Comparison of ENCODE assay signal across 35 cellular contexts in the genomic region with DNA sequence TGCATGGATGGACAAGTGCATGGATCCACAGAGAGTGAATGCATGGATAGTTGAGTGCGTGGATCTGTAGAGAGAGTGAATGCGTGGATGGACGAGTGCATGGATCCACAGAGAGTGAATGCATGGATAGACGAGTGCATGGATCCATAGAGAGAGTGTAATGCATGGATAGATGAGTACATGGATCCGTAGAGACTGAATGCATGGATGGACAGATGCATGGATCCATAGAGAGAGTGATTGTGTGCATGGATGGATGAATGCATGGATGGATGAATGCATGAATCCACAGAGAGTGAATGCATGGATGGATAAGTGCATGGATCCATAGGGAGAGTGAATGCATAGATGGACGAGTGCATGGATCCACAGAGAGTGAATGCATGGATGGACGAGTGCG.
"Had no signal": no experiment of that assay in that cellular context is flagged by ENCODE, and none has a peak within 500 bp of the region (broad histone marks: within the 10 kb centered on the region; RNA-seq: fewer than 3 reads in every experiment).

No MANE protein-coding gene starts in this region.

- FAIRE-seq: frontal cortex, TTC549 had no signal

- DNase-seq: activated B cell treated with CpG ODN at 0.5 μM for 24 hours; activated CD4-positive, alpha-beta memory T cell treated with anti-CD3 and anti-CD28 coated beads for 36 hours; activated CD4-positive, alpha-beta T cell treated with anti-CD3 and anti-CD28 coated beads for 36 hours; activated CD4-positive, alpha-beta T cell treated with anti-CD3 and anti-CD28 coated beads, Interleukin-2, amount 10 ng/mL, durations not matched to agents 24 days and 14 days; activated CD8-positive, alpha-beta memory T cell treated with anti-CD3 and anti-CD28 coated beads, Interleukin-2, amount 10 ng/mL, durations not matched to agents 7 days and 5 days; activated CD8-positive, alpha-beta memory T cell treated with anti-CD3 and anti-CD28 coated beads, Interleukin-2, amount 50 U/mL, for 4 hours; activated CD8-positive, alpha-beta T cell treated with anti-CD3 and anti-CD28 coated beads, Interleukin-2, amount 10 ng/mL, durations not matched to agents 7 days and 5 days; activated effector memory CD4-positive, alpha-beta T cell treated with anti-CD3 and anti-CD28 coated beads, Interleukin-2, amount 50 U/mL, for 16 hours; activated naive CD4-positive, alpha-beta T cell treated with anti-CD3 and anti-CD28 coated beads for 36 hours; activated naive CD8-positive, alpha-beta T cell treated with anti-CD3 and anti-CD28 coated beads for 36 hours; activated naive CD8-positive, alpha-beta T cell treated with anti-CD3 and anti-CD28 coated beads, Interleukin-2, amount 50 U/mL, for 24 hours; activated T-cell treated with anti-CD3 and anti-CD28 coated beads, Interleukin-2, amount 50 U/mL, for 1 hour; activated T-cell treated with anti-CD3 and anti-CD28 coated beads, Interleukin-2, amount 50 U/mL, for 48 hours; adrenal gland; amygdala; brain microvascular endothelial cell; dorsolateral prefrontal cortex; effector memory CD4-positive, alpha-beta T cell; endodermal cell; erythroblast; foreskin fibroblast; head of caudate nucleus; hippocampal formation; T-helper 2 cell; WERI-Rb-1 had no signal

- H3K9me3 Mint-ChIP-seq: activated B cell treated with CpG ODN at 0.5 μM for 24 hours; activated CD4-positive, alpha-beta memory T cell treated with anti-CD3 and anti-CD28 coated beads for 36 hours; activated CD4-positive, alpha-beta T cell treated with anti-CD3 and anti-CD28 coated beads, Interleukin-2, amount 10 ng/mL, durations not matched to agents 24 days and 14 days; activated naive CD4-positive, alpha-beta T cell treated with anti-CD3 and anti-CD28 coated beads for 36 hours; activated naive CD4-positive, alpha-beta T cell treated with anti-CD3 and anti-CD28 coated beads, Interleukin-2, amount 50 U/mL, for 24 hours; activated naive CD8-positive, alpha-beta T cell treated with anti-CD3 and anti-CD28 coated beads for 36 hours; activated naive CD8-positive, alpha-beta T cell treated with anti-CD3 and anti-CD28 coated beads, Interleukin-2, amount 50 U/mL, for 24 hours; activated T-helper 1 cell treated with anti-CD3 and anti-CD28 coated beads, Interleukin-12 subunit alpha, Interleukin-12 subunit beta, Interleukin-2, Interleukin-4 antibody, amounts not matched to agents 30 ng/mL and 10 ng/mL and 1 ng/mL, durations not matched to agents 14 hours and 24 hours and 36 hours; activated T-helper 2 cell treated with anti-CD3 and anti-CD28 coated beads, Interferon-gamma antibody, Interleukin-2, Interleukin-4, amounts not matched to agents 10 μg/mL and 5 μg/mL and 100 μg/mL, durations not matched to agents 14 hours and 24 hours and 36 hours; central memory CD8-positive, alpha-beta T cell; dendritic cell treated with granulocyte-macrophage colony-stimulating factor and Interleukin-4, amounts not matched to agents 40 ng/mL and 50 ng/mL, for 4 days; endodermal cell had no signal

- H3K4me3 ChIP-seq: adrenal gland, ascending aorta, coronary artery, dorsolateral prefrontal cortex had no signal

- H3K4me1 Mint-ChIP-seq: activated B cell treated with CpG ODN at 0.5 μM for 24 hours; activated CD4-positive, alpha-beta T cell treated with anti-CD3 and anti-CD28 coated beads for 36 hours; activated CD4-positive, alpha-beta T cell treated with anti-CD3 and anti-CD28 coated beads, Interleukin-2, amount 10 ng/mL, durations not matched to agents 24 days and 14 days; activated CD8-positive, alpha-beta memory T cell treated with anti-CD3 and anti-CD28 coated beads, Interleukin-2, amount 10 ng/mL, durations not matched to agents 7 days and 5 days; activated naive CD4-positive, alpha-beta T cell treated with anti-CD3 and anti-CD28 coated beads, Interleukin-2, amount 50 U/mL, for 24 hours; activated naive CD8-positive, alpha-beta T cell treated with anti-CD3 and anti-CD28 coated beads for 36 hours; activated naive CD8-positive, alpha-beta T cell treated with anti-CD3 and anti-CD28 coated beads, Interleukin-2, amount 50 U/mL, for 24 hours; central memory CD8-positive, alpha-beta T cell; endodermal cell had no signal

- H3K27me3 Mint-ChIP-seq: activated B cell treated with CpG ODN at 0.5 μM for 24 hours; activated CD4-positive, alpha-beta memory T cell treated with anti-CD3 and anti-CD28 coated beads for 36 hours; activated CD4-positive, alpha-beta T cell treated with anti-CD3 and anti-CD28 coated beads for 36 hours; activated CD4-positive, alpha-beta T cell treated with anti-CD3 and anti-CD28 coated beads, Interleukin-2, amount 10 ng/mL, durations not matched to agents 24 days and 14 days; activated naive CD4-positive, alpha-beta T cell treated with anti-CD3 and anti-CD28 coated beads, Interleukin-2, amount 50 U/mL, for 24 hours; activated naive CD8-positive, alpha-beta T cell treated with anti-CD3 and anti-CD28 coated beads for 36 hours; activated naive CD8-positive, alpha-beta T cell treated with anti-CD3 and anti-CD28 coated beads, Interleukin-2, amount 50 U/mL, for 24 hours; dendritic cell treated with granulocyte-macrophage colony-stimulating factor and Interleukin-4, amounts not matched to agents 40 ng/mL and 50 ng/mL, for 4 days had no signal

- H3K27me3 ChIP-seq: adrenal gland, ascending aorta, brain microvascular endothelial cell had no signal

- H3K36me3 ChIP-seq: adrenal gland, ascending aorta, brain microvascular endothelial cell, WERI-Rb-1 had no signal

- H3K4me3 Mint-ChIP-seq: activated B cell treated with CpG ODN at 0.5 μM for 24 hours; activated CD4-positive, alpha-beta memory T cell treated with anti-CD3 and anti-CD28 coated beads for 36 hours; activated CD4-positive, alpha-beta T cell treated with anti-CD3 and anti-CD28 coated beads for 36 hours; activated CD4-positive, alpha-beta T cell treated with anti-CD3 and anti-CD28 coated beads, Interleukin-2, amount 10 ng/mL, durations not matched to agents 24 days and 14 days; activated CD8-positive, alpha-beta memory T cell treated with anti-CD3 and anti-CD28 coated beads, Interleukin-2, amount 10 ng/mL, durations not matched to agents 7 days and 5 days; activated CD8-positive, alpha-beta T cell treated with anti-CD3 and anti-CD28 coated beads, Interleukin-2, amount 10 ng/mL, durations not matched to agents 7 days and 5 days; activated naive CD4-positive, alpha-beta T cell treated with anti-CD3 and anti-CD28 coated beads for 36 hours; activated naive CD4-positive, alpha-beta T cell treated with anti-CD3 and anti-CD28 coated beads, Interleukin-2, amount 50 U/mL, for 24 hours; activated naive CD8-positive, alpha-beta T cell treated with anti-CD3 and anti-CD28 coated beads for 36 hours; activated naive CD8-positive, alpha-beta T cell treated with anti-CD3 and anti-CD28 coated beads, Interleukin-2, amount 50 U/mL, for 24 hours; activated T-helper 1 cell treated with anti-CD3 and anti-CD28 coated beads, Interleukin-12 subunit alpha, Interleukin-12 subunit beta, Interleukin-2, Interleukin-4 antibody, amounts not matched to agents 30 ng/mL and 10 ng/mL and 1 ng/mL, durations not matched to agents 14 hours and 24 hours and 36 hours; central memory CD8-positive, alpha-beta T cell; dendritic cell treated with granulocyte-macrophage colony-stimulating factor and Interleukin-4, amounts not matched to agents 40 ng/mL and 50 ng/mL, for 4 days; endodermal cell had no signal

- H3K27ac Mint-ChIP-seq: activated B cell treated with CpG ODN at 0.5 μM for 24 hours; activated CD4-positive, alpha-beta memory T cell treated with anti-CD3 and anti-CD28 coated beads for 36 hours; activated CD4-positive, alpha-beta T cell treated with anti-CD3 and anti-CD28 coated beads for 36 hours; activated CD4-positive, alpha-beta T cell treated with anti-CD3 and anti-CD28 coated beads, Interleukin-2, amount 10 ng/mL, durations not matched to agents 24 days and 14 days; activated CD8-positive, alpha-beta memory T cell treated with anti-CD3 and anti-CD28 coated beads, Interleukin-2, amount 10 ng/mL, durations not matched to agents 7 days and 5 days; activated CD8-positive, alpha-beta T cell treated with anti-CD3 and anti-CD28 coated beads, Interleukin-2, amount 10 ng/mL, durations not matched to agents 7 days and 5 days; activated naive CD4-positive, alpha-beta T cell treated with anti-CD3 and anti-CD28 coated beads for 36 hours; activated naive CD4-positive, alpha-beta T cell treated with anti-CD3 and anti-CD28 coated beads, Interleukin-2, amount 50 U/mL, for 24 hours; activated naive CD8-positive, alpha-beta T cell treated with anti-CD3 and anti-CD28 coated beads for 36 hours; activated naive CD8-positive, alpha-beta T cell treated with anti-CD3 and anti-CD28 coated beads, Interleukin-2, amount 50 U/mL, for 24 hours; activated T-helper 1 cell treated with anti-CD3 and anti-CD28 coated beads, Interleukin-12 subunit alpha, Interleukin-12 subunit beta, Interleukin-2, Interleukin-4 antibody, amounts not matched to agents 30 ng/mL and 10 ng/mL and 1 ng/mL, durations not matched to agents 14 hours and 24 hours and 36 hours; activated T-helper 2 cell treated with anti-CD3 and anti-CD28 coated beads, Interferon-gamma antibody, Interleukin-2, Interleukin-4, amounts not matched to agents 10 μg/mL and 5 μg/mL and 100 μg/mL, durations not matched to agents 14 hours and 24 hours and 36 hours; dendritic cell treated with granulocyte-macrophage colony-stimulating factor and Interleukin-4, amounts not matched to agents 40 ng/mL and 50 ng/mL, for 4 days; endodermal cell had no signal

- H3K4me1 ChIP-seq: adrenal gland, ascending aorta had no signal

- H3K9me3 ChIP-seq: adrenal gland, ascending aorta had no signal

- H3K36me3 Mint-ChIP-seq: activated CD4-positive, alpha-beta memory T cell treated with anti-CD3 and anti-CD28 coated beads for 36 hours; activated CD8-positive, alpha-beta memory T cell treated with anti-CD3 and anti-CD28 coated beads, Interleukin-2, amount 10 ng/mL, durations not matched to agents 7 days and 5 days; activated naive CD4-positive, alpha-beta T cell treated with anti-CD3 and anti-CD28 coated beads, Interleukin-2, amount 50 U/mL, for 24 hours; activated naive CD8-positive, alpha-beta T cell treated with anti-CD3 and anti-CD28 coated beads for 36 hours had no signal

- H3K27ac ChIP-seq: adrenal gland, ascending aorta, brain microvascular endothelial cell, coronary artery, dorsolateral prefrontal cortex, WERI-Rb-1 had no signal

- ATAC-seq: activated CD4-positive, alpha-beta T cell treated with anti-CD3 and anti-CD28 coated beads for 36 hours; activated CD4-positive, CD25-positive, alpha-beta regulatory T cell treated with anti-CD3 and anti-CD28 coated beads, Interleukin-2, amount 50 U/mL, for 24 hours; activated CD8-positive, alpha-beta memory T cell treated with anti-CD3 and anti-CD28 coated beads, Interleukin-2, amount 10 ng/mL, durations not matched to agents 7 days and 5 days; activated CD8-positive, alpha-beta T cell treated with anti-CD3 and anti-CD28 coated beads, Interleukin-2, amount 10 ng/mL, durations not matched to agents 7 days and 5 days; activated naive CD8-positive, alpha-beta T cell treated with anti-CD3 and anti-CD28 coated beads, Interleukin-2, amount 50 U/mL, for 24 hours had no signal
